In genomic region chr9:123438321-123438720, GRCh38 we compare ENCODE assay signal across 21 cellular contexts.
DNase-seq lines count a peak whose midpoint lies in the region; ATAC-seq and TF ChIP-seq lines count a peak whose summit lies in the region.
"Had no signal": no experiment of that assay in that cellular context is flagged by ENCODE, and none has a peak within 500 bp of the region (broad histone marks: within the 10 kb centered on the region; RNA-seq: fewer than 3 reads in every experiment).

No MANE protein-coding gene starts in this region.

- intact Hi-C loops in tibial artery (cut with DNase I; ENCODE audit: low total_unique reads), result no loop called here

- no peaks in the 10 kb centered on the region for H3K36me3 ChIP-seq in neuron (ENCODE audit: insufficient read depth, low read length)
- peaks cover 17 to 54% (median 45%) of the 10 kb centered on the region in 3 donors for H3K36me3 ChIP-seq in tibial artery
- H3K36me3 ChIP-seq: pancreas, SJSA1 had no signal

- ATAC-seq in GM18861 (IDR thresholded peaks at IDR 0.05; ENCODE audit: unreplicated experiment) (no peak), HG03196 (IDR thresholded peaks at IDR 0.05; ENCODE audit: unreplicated experiment) (no peak)
- ATAC-seq: body of pancreas; heart right ventricle; pancreas; stimulated activated naive B cell treated with anti-CD40 and anti-IgM and Interleukin-4, amounts not matched to agents 10 μg/mL and 1 μg/mL and 100 μg/mL, for 72 hours had no signal

- DNase-seq in DMS79 treated with DMSO at 0.1 percent for 48 hours (lab: John Stamatoyannopoulos, UW) (peak; percentile 64), NCI-H82 treated with DMSO at 0.1 percent for 48 hours (lab: John Stamatoyannopoulos, UW; ENCODE audit: unreplicated experiment) (peak; percentile 38), fibroblast of villous mesenchyme (ENCODE audit: low read depth) (peak; percentile 8), tibial artery (no peak), NCI-H1105 treated with DMSO at 0.1 percent for 48 hours (lab: John Stamatoyannopoulos, UW) (no peak)
- DNase-seq: ACHN; activated CD4-positive, alpha-beta T cell treated with anti-CD3 and anti-CD28 coated beads for 48 hours; activated naive CD4-positive, alpha-beta T cell treated with anti-CD3 and anti-CD28 coated beads for 36 hours; body of pancreas; heart right ventricle; NCI-H524; PC-9; small intestine; stimulated activated naive B cell treated with anti-CD40 and anti-IgM and Interleukin-4, amounts not matched to agents 10 μg/mL and 1 μg/mL and 100 μg/mL, for 72 hours; T1000 had no signal

- no peak overlapping the region for H3K27ac ChIP-seq in tibial artery
- H3K27ac ChIP-seq: body of pancreas, dorsolateral prefrontal cortex, heart right ventricle, pancreas, PC-9, SJSA1 had no signal

- no peak for TF ChIP-seq CTCF in fibroblast of villous mesenchyme (IDR thresholded peaks at IDR 0.05; ENCODE audit: insufficient read depth, low read depth, low read length)
- no peak for TF ChIP-seq CTCF in tibial artery (IDR thresholded peaks at IDR 0.05)

- no peaks in the 10 kb centered on the region for H3K27me3 ChIP-seq in neuron (ENCODE audit: insufficient read depth, low read length)
- H3K27me3 ChIP-seq in tibial artery, result no peaks in the 10 kb centered on the region
- H3K27me3 ChIP-seq: body of pancreas, dorsolateral prefrontal cortex, heart right ventricle, pancreas, SJSA1 had no signal

- peak overlapping the region; percentile 44 for H2AFZ ChIP-seq in neuron (ENCODE audit: low read depth, low read length)
- H2AFZ ChIP-seq: PC-9 had no signal

- H3K9me3 ChIP-seq in neuron (ENCODE audit: low read length) (no peaks in the 10 kb centered on the region), tibial artery (no peaks in the 10 kb centered on the region)
- H3K9me3 ChIP-seq: body of pancreas, heart right ventricle, pancreas, SJSA1 had no signal

- H3K4me1 ChIP-seq in neuron (ENCODE audit: insufficient read depth, low read length), result peaks cover 51% of the 10 kb centered on the region
- no peaks in the 10 kb centered on the region for H3K4me1 ChIP-seq in tibial artery
- H3K4me1 ChIP-seq: body of pancreas, heart right ventricle, pancreas, SJSA1 had no signal

- H3K4me3 ChIP-seq in fibroblast of villous mesenchyme (ENCODE audit: low read depth, low read length) (no peak overlapping the region), neuron (ENCODE audit: low read length) (peak overlapping the region; percentile 22), tibial artery (no peak overlapping the region)
- H3K4me3 ChIP-seq: body of pancreas, dorsolateral prefrontal cortex, heart right ventricle, pancreas, PC-9, SJSA1 had no signal

Comparison
In these comparisons a context has a peak if more than half of its experiments do, and no peak if none do; other contexts are left out.
1. DNase-seq: peak in DMS79 treated with DMSO at 0.1 percent for 48 hours (single experiment), NCI-H82 treated with DMSO at 0.1 percent for 48 hours (single experiment) and fibroblast of villous mesenchyme (single experiment); none in tibial artery (0 of 2) and NCI-H1105 treated with DMSO at 0.1 percent for 48 hours (single experiment).